Comparison of ENCODE assay signal across 9 cellular contexts in the genomic region with DNA sequence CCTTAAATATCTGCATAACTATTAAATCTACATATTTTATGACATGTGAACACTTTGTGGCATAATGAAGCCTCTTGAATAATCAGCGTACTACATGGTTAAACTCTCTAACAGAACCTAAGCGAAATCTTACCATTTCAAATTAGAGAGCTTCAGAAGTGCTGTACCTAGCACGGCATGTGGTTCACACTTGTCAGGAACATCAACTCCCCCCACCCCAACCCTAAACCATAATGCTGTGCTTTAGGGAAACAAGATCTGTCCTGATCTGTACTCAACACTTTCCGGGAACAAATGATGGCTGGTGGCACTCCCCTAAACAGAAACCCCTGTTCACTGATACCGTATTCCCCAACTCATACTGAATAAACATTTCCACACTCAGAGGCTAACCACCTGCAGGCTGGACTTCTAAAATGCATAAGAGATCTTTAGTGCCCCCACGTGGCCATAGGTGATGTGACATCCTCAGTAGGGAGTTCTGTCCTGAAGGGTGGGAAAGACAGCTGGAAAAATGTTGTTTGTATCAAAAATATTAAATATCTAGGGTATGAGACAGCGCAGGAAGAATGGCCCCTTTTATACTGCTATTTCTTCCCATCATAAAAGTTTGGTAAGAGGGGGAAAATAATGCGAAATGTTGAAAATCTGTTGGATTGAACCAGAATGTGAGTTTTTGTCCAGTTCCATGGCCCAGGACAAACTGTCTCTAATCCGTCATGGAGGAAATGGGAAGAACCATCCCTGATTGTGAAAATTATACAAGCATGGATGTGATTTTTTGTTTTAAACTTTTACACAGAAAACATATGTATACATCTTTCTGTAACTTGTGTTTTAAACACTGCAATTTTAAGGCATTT.
DNase-seq lines count a peak whose midpoint lies in the region; ATAC-seq, FAIRE-seq and TF ChIP-seq lines count a peak whose summit lies in the region.
"Had no signal": no experiment of that assay in that cellular context is flagged by ENCODE, and none has a peak within 500 bp of the region (broad histone marks: within the 10 kb centered on the region; RNA-seq: fewer than 3 reads in every experiment).

No MANE protein-coding gene starts in this region.

- peak; percentile 66 to 77 (median 72) for TF ChIP-seq CTCF in pancreas (IDR thresholded peaks at IDR 0.05)

- H3K36me3 ChIP-seq in pancreas, result no peaks in the 10 kb centered on the region

- 18 to 21% methylated on average over 9 of the region's 9 CpGs for WGBS in pancreas, 2 donors

- intact Hi-C loops in pancreas (cut with DNase I), result no loop called here

- no peaks in the 10 kb centered on the region for H3K9me3 ChIP-seq in pancreas

- no peaks in the 10 kb centered on the region for H3K27me3 ChIP-seq in pancreas

- peak; percentile 80 to 99 (median 96) for ATAC-seq in pancreas
- ATAC-seq in HG02852 (IDR thresholded peaks at IDR 0.05; ENCODE audit: unreplicated experiment), result no peak

- no peak overlapping the region for H3K4me3 ChIP-seq in pancreas

- FAIRE-seq in pancreas (lab: Jason Lieb, UNC), result peak; percentile 75
- no peak for FAIRE-seq in urothelium cell line (lab: Jason Lieb, UNC)
- FAIRE-seq: endometrium had no signal

- H3K4me1 ChIP-seq in pancreas, result no peaks in the 10 kb centered on the region

- H3K27ac ChIP-seq in pancreas, result no peak overlapping the region

- DNase-seq in ELR (ENCODE audit: low read depth), result peak; percentile 76
- peak; percentile 70 for DNase-seq in LoVo (ENCODE audit: low spot score)
- DNase-seq in SIG-M5 treated with dmso at 0.1 percent for 504 hours (lab: John Stamatoyannopoulos, UW; ENCODE audit: unreplicated experiment), result peak; percentile 78
- peak; percentile 56 for DNase-seq in activated naive CD4-positive, alpha-beta T cell treated with Interleukin-2 at 50 U/mL for 16 hours
- DNase-seq in globus pallidus (ENCODE audit: low spot score), result peak; percentile 88
- peak in 5 of 6 donors; percentile 48 to 72 (median 59) for DNase-seq in pancreas
- peak; percentile 58 for DNase-seq in urothelium cell line (ENCODE audit: low spot score)
